ENCODE assay signal across 1 cellular context in genomic region chr6:139375239-139376053, GRCh38.
TF ChIP-seq lines count a peak whose summit lies in the region.

No MANE protein-coding gene starts in this region.

TF ChIP-seq in K562, 482 proteins besides CTCF, POLR2A, EP300 and RAD21 (continued from another document and continues in another):
- TF ChIP-seq ARID4B (CRISPR knock-in tag; IDR thresholded peaks at IDR 0.05) (no peak; the same call in 1 of the 2 replicates), ZNF197 (CRISPR knock-in tag; IDR thresholded peaks at IDR 0.05; ENCODE audit: low read depth) (no peak), ZNF77 (CRISPR knock-in tag; IDR thresholded peaks at IDR 0.05) (no peak), SETDB1 (IDR thresholded peaks at IDR 0.05; ENCODE audit: low read length) (no peak), HINFP (tag; conservative IDR thresholded peaks at IDR 0.05; ENCODE audit: low read depth) (no peak), CREBBP (IDR thresholded peaks at IDR 0.05; ENCODE audit: low read depth, low read length) (no peak), KLF16 (IDR thresholded peaks at IDR 0.05) (peak; percentile 29; the same call in 1 of the 2 replicates), ZNF699 (CRISPR knock-in tag; IDR thresholded peaks at IDR 0.05; ENCODE audit: insufficient replicate concordance) (no peak), ZNF212 (CRISPR knock-in tag; IDR thresholded peaks at IDR 0.05) (no peak), SOX6 (IDR thresholded peaks at IDR 0.05) (peak; percentile 72), PTTG1 (tag; IDR thresholded peaks at IDR 0.05; ENCODE audit: low read depth) (no peak), BCL6 (CRISPR knock-in tag; IDR thresholded peaks at IDR 0.05) (no peak), E4F1 (CRISPR knock-in tag; IDR thresholded peaks at IDR 0.05; ENCODE audit: borderline replicate concordance) (no peak), MIER1 (IDR thresholded peaks at IDR 0.05; ENCODE audit: low read depth) (peak; percentile 49; the same call in 1 of the 2 replicates), PTBP1 (IDR thresholded peaks at IDR 0.05; ENCODE audit: low read depth, low read length) (no peak), NFXL1 (CRISPR knock-in tag; IDR thresholded peaks at IDR 0.05) (0 out of 2 replicates have a peak, but pooled peaks have one; percentile 54), POLR2G (IDR thresholded peaks at IDR 0.05; ENCODE audit: low read depth, low read length) (no peak), HCFC1 (IDR thresholded peaks at IDR 0.05; ENCODE audit: low read depth, low read length) (no peak; the same call in 1 of the 2 replicates), SIN3B (IDR thresholded peaks at IDR 0.05; ENCODE audit: low read depth) (no peak), BRF1 (IDR thresholded peaks at IDR 0.05; ENCODE audit: borderline replicate concordance, extremely low read depth, insufficient read length) (no peak), ZNF431 (CRISPR knock-in tag; IDR thresholded peaks at IDR 0.05) (0 out of 2 replicates have a peak, but pooled peaks have one; percentile 16), ZNF766 (CRISPR knock-in tag; conservative IDR thresholded peaks at IDR 0.05) (peak; percentile 78), CBX3 (IDR thresholded peaks at IDR 0.05; ENCODE audit: borderline replicate concordance in 1 of 2, low read length in 2 of 2) (peak in 1 of 2 experiments; percentile 64; a peak in 1 of 3 replicates), ZNF445 (CRISPR knock-in tag; IDR thresholded peaks at IDR 0.05; ENCODE audit: low read depth) (no peak), PRPF4 (IDR thresholded peaks at IDR 0.05; ENCODE audit: insufficient read depth, low read depth, low read length, poor library complexity, severe bottlenecking) (no peak), FOXK2 (conservative IDR thresholded peaks at IDR 0.05 in 1 of 2, IDR thresholded peaks at IDR 0.05 in 1 of 2; ENCODE audit: low read depth in 2 of 2) (peak; percentile 93 to 96), PURB (CRISPR knock-in tag; IDR thresholded peaks at IDR 0.05; ENCODE audit: low read depth) (no peak), NUFIP1 (IDR thresholded peaks at IDR 0.05; ENCODE audit: partially characterized antibody) (peak; percentile 93), ATF2 (CRISPR knock-in tag; IDR thresholded peaks at IDR 0.05) (no peak), RNF219 (CRISPR knock-in tag; IDR thresholded peaks at IDR 0.05) (0 out of 2 replicates have a peak, but pooled peaks have one; percentile 30), CHD4 (IDR thresholded peaks at IDR 0.05; ENCODE audit: insufficient read depth, insufficient replicate concordance, low read depth, low read length, poor library complexity, severe bottlenecking) (no peak), RBM17 (IDR thresholded peaks at IDR 0.05; ENCODE audit: borderline replicate concordance, low read depth, low read length) (no peak), ARHGAP35 (IDR thresholded peaks at IDR 0.05; ENCODE audit: partially characterized antibody) (no peak), ZBTB9 (CRISPR knock-in tag; IDR thresholded peaks at IDR 0.05) (no peak), ERF (CRISPR knock-in tag; IDR thresholded peaks at IDR 0.05) (no peak), MBD2 (IDR thresholded peaks at IDR 0.05; ENCODE audit: borderline replicate concordance, low read depth) (no peak; the same call in 1 of the 2 replicates), ZHX1 (conservative IDR thresholded peaks at IDR 0.05; ENCODE audit: low read length) (0 out of 2 replicates have a peak, but pooled peaks have one; percentile 52), ZNF408 (CRISPR knock-in tag; IDR thresholded peaks at IDR 0.05; ENCODE audit: low read depth) (no peak), POLR2B (IDR thresholded peaks at IDR 0.05; ENCODE audit: low read depth, partially characterized antibody) (peak; percentile 57), ZNF668 (CRISPR knock-in tag; IDR thresholded peaks at IDR 0.05) (no peak), ZBED1 (IDR thresholded peaks at IDR 0.05) (peak; percentile 55; the same call in 1 of the 2 replicates), ZNF511 (CRISPR knock-in tag; IDR thresholded peaks at IDR 0.05) (peak; percentile 44; the same call in 1 of the 2 replicates), CXXC5 (CRISPR knock-in tag; IDR thresholded peaks at IDR 0.05) (peak; percentile 82), FOXA1 (IDR thresholded peaks at IDR 0.05; ENCODE audit: borderline replicate concordance) (peak; percentile 56; the same call in 1 of the 2 replicates), ZNF134 (CRISPR knock-in tag; conservative IDR thresholded peaks at IDR 0.05) (no peak), EHMT2 (IDR thresholded peaks at IDR 0.05) (no peak), HMG20B (CRISPR knock-in tag; IDR thresholded peaks at IDR 0.05) (no peak), ZFP36 (IDR thresholded peaks at IDR 0.05; ENCODE audit: low read depth, low read length, partially characterized antibody) (peak; percentile 43), ZNF232 (CRISPR knock-in tag; IDR thresholded peaks at IDR 0.05) (no peak), ZNF12 (CRISPR knock-in tag; IDR thresholded peaks at IDR 0.05) (no peak), PHF21A (IDR thresholded peaks at IDR 0.05; ENCODE audit: borderline replicate concordance, low read depth) (0 out of 2 replicates have a peak, but pooled peaks have one; percentile 67), HDAC3 (IDR thresholded peaks at IDR 0.05; ENCODE audit: borderline replicate concordance, partially characterized antibody) (peak; percentile 79), ZNF785 (CRISPR knock-in tag; IDR thresholded peaks at IDR 0.05) (no peak), NCOA2 (IDR thresholded peaks at IDR 0.05; ENCODE audit: partially characterized antibody in 2 of 2) (no peak), CCNT2 (IDR thresholded peaks at IDR 0.05; ENCODE audit: borderline replicate concordance, extremely low read depth, insufficient read length, low read depth, low read length) (peak; percentile 93), ELF2 (CRISPR knock-in tag; IDR thresholded peaks at IDR 0.05) (peak; percentile 76)
